7 cellular contexts compared by ENCODE assay signal in the genomic region with DNA sequence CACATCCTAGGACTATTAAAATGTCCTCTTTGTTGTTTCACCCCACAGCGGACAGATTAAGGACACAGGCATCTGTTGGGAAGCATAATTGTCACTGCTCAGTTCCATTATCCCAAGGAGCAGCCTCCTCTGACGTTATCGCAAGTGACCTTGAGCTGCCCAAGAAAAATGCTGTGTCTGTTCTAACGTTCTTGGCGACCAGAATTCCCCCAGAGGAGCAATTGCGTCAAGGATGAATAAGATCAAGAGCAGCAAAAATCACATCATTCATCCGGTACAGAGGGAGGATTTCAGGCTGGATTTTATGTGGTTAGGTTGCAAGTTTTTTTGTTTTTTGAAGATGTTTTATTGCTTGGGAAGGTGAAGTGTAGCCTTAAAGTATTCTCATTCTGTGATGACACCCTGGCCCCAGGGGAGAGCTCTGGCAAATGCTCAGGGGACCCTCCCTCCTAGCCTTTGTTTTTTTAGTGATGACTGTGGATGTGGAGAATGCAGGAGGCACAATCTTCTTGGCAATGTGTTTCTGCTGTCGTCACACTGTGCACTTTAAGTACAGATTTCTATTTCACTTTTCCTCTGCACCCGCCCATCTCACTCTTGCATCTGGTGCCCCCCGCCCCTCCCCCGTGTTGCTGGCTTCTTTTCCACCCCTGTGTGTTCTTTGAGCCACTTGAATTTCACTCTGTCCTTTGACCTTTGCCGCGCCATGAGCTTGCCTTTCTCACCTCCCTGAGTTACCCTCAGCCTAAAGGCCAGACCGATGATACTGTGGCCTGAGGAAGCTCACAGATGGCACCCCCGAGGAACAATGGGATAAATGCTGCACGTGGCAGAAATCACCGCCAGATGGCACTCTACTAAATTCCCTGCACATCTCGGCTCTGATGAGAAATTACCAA.
DNase-seq lines count a peak whose midpoint lies in the region; FAIRE-seq and TF ChIP-seq lines count a peak whose summit lies in the region.

No MANE protein-coding gene starts in this region.

- peak; percentile 18 for TF ChIP-seq CTCF in HL-60 (IDR thresholded peaks at IDR 0.05; ENCODE audit: insufficient read depth, low read length)
- peak; percentile 74 for TF ChIP-seq CTCF in fibroblast of the aortic adventitia (IDR thresholded peaks at IDR 0.05; ENCODE audit: insufficient read depth, low read length)

- H3K27me3 ChIP-seq in HL-60 (ENCODE audit: insufficient read depth, poor library complexity, severe bottlenecking) (no peaks in the 10 kb centered on the region), neuron (ENCODE audit: insufficient read depth, low read length) (no peaks in the 10 kb centered on the region)

- no peak for TF ChIP-seq POLR2A in GM12891 (IDR thresholded peaks at IDR 0.05; ENCODE audit: low read depth, low read length)

- no peak overlapping the region for H3K27ac ChIP-seq in HL-60 (replicated peaks)

- DNase-seq in GM12891 (ENCODE audit: insufficient read length, low spot score) = peak; percentile 11
- DNase-seq in HL-60 (ENCODE audit: low read depth in 1 of 2, low spot score in 1 of 2) = peak; percentile 8 to 28
- peak; percentile 86 for DNase-seq in RPMI7951 (ENCODE audit: low read depth)
- peak; percentile 26 to 28 for DNase-seq in activated T-helper 1 cell treated with anti-CD3 and anti-CD28 coated beads, Interleukin-2, amount 50 U/mL, for 16 hours (ENCODE audit: low read depth in 1 of 2, low spot score in 1 of 2)
- peak; percentile 91 for DNase-seq in fibroblast of the aortic adventitia (ENCODE audit: low read depth)
- DNase-seq in stromal cell of bone marrow (ENCODE audit: low read depth) = peak; percentile 81

- H3K36me3 ChIP-seq in neuron (ENCODE audit: insufficient read depth, low read length) = no peaks in the 10 kb centered on the region

- peak overlapping the region; percentile 52 for H2AFZ ChIP-seq in neuron (ENCODE audit: low read depth, low read length)

- no peaks in the 10 kb centered on the region for H3K9me3 ChIP-seq in neuron (ENCODE audit: low read length)

- FAIRE-seq in GM12891 (lab: Jason Lieb, UNC) = peak; percentile 20

- peaks cover 15% of the 10 kb centered on the region for H3K4me1 ChIP-seq in neuron (ENCODE audit: insufficient read depth, low read length)

- H3K4me3 ChIP-seq in HL-60 (replicated peaks; ENCODE audit: insufficient read depth, low read length) (no peak overlapping the region), fibroblast of the aortic adventitia (ENCODE audit: low read depth, low read length) (peak overlapping the region; percentile 38), neuron (ENCODE audit: low read length) (no peak overlapping the region)

TF ChIP-seq in GM12891, 5 proteins besides CTCF, POLR2A, EP300 and RAD21:
- no peak for TF ChIP-seq TAF1 (IDR thresholded peaks at IDR 0.05; ENCODE audit: low read depth, low read length)
- no peak for TF ChIP-seq SPI1 (IDR thresholded peaks at IDR 0.05; ENCODE audit: low read depth, low read length)
- TF ChIP-seq POLR2AphosphoS5 (IDR thresholded peaks at IDR 0.05; ENCODE audit: low read depth, low read length) = no peak
- no peak for TF ChIP-seq POU2F2 (IDR thresholded peaks at IDR 0.05; ENCODE audit: low read depth, low read length)
- no peak for TF ChIP-seq PAX5 (IDR thresholded peaks at IDR 0.05; ENCODE audit: insufficient read depth, low read length, severe bottlenecking)

Comparison
In these comparisons a context has a peak if more than half of its experiments do, and no peak if none do; other contexts are left out.
1. DNase-seq: peak in every context shown above with its lines; median percentile 91 in fibroblast of the aortic adventitia; 86 in RPMI7951; 81 in stromal cell of bone marrow; 27 in activated T-helper 1 cell treated with anti-CD3 and anti-CD28 coated beads, Interleukin-2, amount 50 U/mL, for 16 hours; 18 in HL-60; 11 in GM12891.